ENCODE assay signal across 28 cellular contexts in the genomic region with DNA sequence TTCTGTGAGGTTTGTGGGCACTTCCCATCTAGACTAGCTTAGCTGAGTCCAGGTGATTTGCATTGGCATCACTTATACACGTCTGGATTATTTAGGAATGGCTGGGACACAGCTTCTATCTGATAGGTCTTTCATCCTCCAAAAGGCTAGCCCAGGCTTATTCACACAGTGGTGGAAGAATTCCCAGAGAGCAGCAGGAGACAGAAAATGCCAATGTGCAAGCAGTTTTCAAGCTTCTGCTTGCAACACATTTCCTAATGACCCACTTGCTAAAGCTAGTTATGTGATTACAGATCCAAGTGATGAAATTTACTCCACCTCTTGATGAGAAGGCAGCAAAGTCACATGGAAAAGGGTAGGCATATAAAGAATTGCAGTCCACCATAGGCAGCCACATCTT.
"Had no signal": no experiment of that assay in that cellular context is flagged by ENCODE, and none has a peak within 500 bp of the region (broad histone marks: within the 10 kb centered on the region; RNA-seq: fewer than 3 reads in every experiment).

No MANE protein-coding gene starts in this region.

- H3K4me3 ChIP-seq: body of pancreas, esophagus squamous epithelium, mucosa of descending colon, stomach, suprapubic skin, tibial nerve, uterus had no signal

- H3K27ac Mint-ChIP-seq: activated naive CD8-positive, alpha-beta T cell treated with anti-CD3 and anti-CD28 coated beads for 36 hours; nephron progenitor cell; stimulated activated memory B cell treated with anti-CD40 and anti-IgM and Interleukin-4, amounts not matched to agents 10 μg/mL and 1 μg/mL and 100 μg/mL, for 72 hours; T-helper 17 cell had no signal

- H2AFZ ChIP-seq: parathyroid adenoma had no signal

- DNase-seq: activated CD4-positive, alpha-beta T cell treated with anti-CD3 and anti-CD28 coated beads for 4 hours; activated CD4-positive, alpha-beta T cell treated with anti-CD3 and anti-CD28 coated beads, Interleukin-2, amount 50 U/mL, for 48 hours; activated CD4-positive, CD25-positive, alpha-beta regulatory T cell; activated CD8-positive, alpha-beta memory T cell treated with anti-CD3 and anti-CD28 coated beads, Interleukin-2, amount 50 U/mL, for 48 hours; activated naive CD4-positive, alpha-beta T cell treated with Interleukin-2 at 50 U/mL for 16 hours; activated naive CD8-positive, alpha-beta T cell treated with anti-CD3 and anti-CD28 coated beads for 36 hours; activated T-cell treated with anti-CD3 and anti-CD28 coated beads, Interleukin-2, amount 50 U/mL, for 4 hours; amygdala; body of pancreas; caudate nucleus; effector memory CD4-positive, alpha-beta T cell; esophagus squamous epithelium; foreskin fibroblast; glutamatergic neuron; hippocampal formation; mesenchymal stem cell; mucosa of descending colon; nephron progenitor cell; small intestine; stomach; T-helper 17 cell; uterus had no signal

- H3K9me3 ChIP-seq: body of pancreas, esophagus squamous epithelium, uterus had no signal

- H3K4me3 Mint-ChIP-seq: activated naive CD8-positive, alpha-beta T cell treated with anti-CD3 and anti-CD28 coated beads for 36 hours; activated T-cell treated with anti-CD3 and anti-CD28 coated beads, Interleukin-2, amount 50 U/mL, for 4 hours; nephron progenitor cell; stimulated activated memory B cell treated with anti-CD40 and anti-IgM and Interleukin-4, amounts not matched to agents 10 μg/mL and 1 μg/mL and 100 μg/mL, for 72 hours; T-helper 17 cell had no signal

- H3K9ac ChIP-seq: parathyroid adenoma had no signal

- FAIRE-seq: colon, small intestine had no signal

- H3K4me1 ChIP-seq: body of pancreas, parathyroid adenoma, tibial nerve, uterus had no signal

- H3K79me2 ChIP-seq: parathyroid adenoma had no signal

- ATAC-seq: activated T-cell treated with anti-CD3 and anti-CD28 coated beads, Interleukin-2, amount 50 U/mL, for 4 hours; body of pancreas; mucosa of descending colon; sciatic nerve; stimulated activated memory B cell treated with anti-CD40 and anti-IgM and Interleukin-4, amounts not matched to agents 10 μg/mL and 1 μg/mL and 100 μg/mL, for 72 hours; T-helper 17 cell had no signal

- H3K36me3 ChIP-seq: esophagus squamous epithelium, stomach, suprapubic skin, tibial nerve, uterus had no signal

- H3K27ac ChIP-seq: body of pancreas, esophagus squamous epithelium, parathyroid adenoma, stomach, suprapubic skin, tibial nerve, uterus had no signal

- H3K27me3 ChIP-seq: body of pancreas, esophagus squamous epithelium, stomach, suprapubic skin, tibial nerve, uterus had no signal

- H3K27me3 Mint-ChIP-seq: stimulated activated memory B cell treated with anti-CD40 and anti-IgM and Interleukin-4, amounts not matched to agents 10 μg/mL and 1 μg/mL and 100 μg/mL, for 72 hours had no signal

- H3K4me1 Mint-ChIP-seq: nephron progenitor cell had no signal
